Comparison of ENCODE assay signal across 16 cellular contexts in genomic region chr4:36152712-36153111, GRCh38.
DNase-seq lines count a peak whose midpoint lies in the region; ATAC-seq and TF ChIP-seq lines count a peak whose summit lies in the region.
"Had no signal": no experiment of that assay in that cellular context is flagged by ENCODE, and none has a peak within 500 bp of the region (broad histone marks: within the 10 kb centered on the region; RNA-seq: fewer than 3 reads in every experiment).

No MANE protein-coding gene starts in this region.

- ATAC-seq in lung (ENCODE audit: insufficient read depth, low FRiP score) (peak; percentile 62), gastroesophageal sphincter (no peak), HG03196 (IDR thresholded peaks at IDR 0.05; ENCODE audit: unreplicated experiment) (no peak)
- ATAC-seq: CD8-positive, alpha-beta T cell had no signal

- peak in 2 of 3 experiments; percentile 75 to 81 for DNase-seq in NCI-H1417 (lab: John Stamatoyannopoulos, UW)
- DNase-seq in NCI-H1417 treated with DMSO at 0.1 percent for 48 hours (lab: John Stamatoyannopoulos, UW) = no peak
- peak; percentile 48 to 59 for DNase-seq in NCI-H187 (lab: John Stamatoyannopoulos, UW)
- peak; percentile 4 for DNase-seq in NCI-H526 treated with DMSO at 0.1 percent for 48 hours (lab: John Stamatoyannopoulos, UW)
- no peak for DNase-seq in lung (ENCODE audit: low spot score)
- DNase-seq in C1 segment of cervical spinal cord (lab: John Stamatoyannopoulos, UW) = no peak
- DNase-seq: 8988T; CD8-positive, alpha-beta T cell; EL; H9; IMR-90; NCI-H1694; NCI-H82; SW 1271 had no signal

- TF ChIP-seq CTCF in lung (IDR thresholded peaks at IDR 0.05; ENCODE audit: control extremely low read depth, extremely low read depth) (no peak), gastroesophageal sphincter (IDR thresholded peaks at IDR 0.05) (no peak)

- H3K27ac ChIP-seq in lung (ENCODE audit: low read depth in 1 of 2, low read length in 1 of 2) (no peak overlapping the region), gastroesophageal sphincter (no peak overlapping the region)

- no peaks in the 10 kb centered on the region for H3K9me3 ChIP-seq in lung (ENCODE audit: control insufficient read depth in 2 of 2, insufficient read depth in 1 of 2, low read length in 1 of 2)
- no peaks in the 10 kb centered on the region for H3K9me3 ChIP-seq in gastroesophageal sphincter

- no peak overlapping the region for H3K4me3 ChIP-seq in lung
- H3K4me3 ChIP-seq in gastroesophageal sphincter = no peak overlapping the region

- no peaks in the 10 kb centered on the region for H3K27me3 ChIP-seq in lung (ENCODE audit: control insufficient read depth, insufficient read depth)
- H3K27me3 ChIP-seq in gastroesophageal sphincter = no peaks in the 10 kb centered on the region

- no peaks in the 10 kb centered on the region for H3K36me3 ChIP-seq in lung (ENCODE audit: control insufficient read depth in 2 of 2, insufficient read depth in 2 of 2, low read length in 2 of 2)
- H3K36me3 ChIP-seq in gastroesophageal sphincter = no peaks in the 10 kb centered on the region

- H3K4me1 ChIP-seq in lung (ENCODE audit: control insufficient read depth in 2 of 2, insufficient read depth in 2 of 2, low read length in 2 of 2) (no peaks in the 10 kb centered on the region), gastroesophageal sphincter (no peaks in the 10 kb centered on the region)

- no peak for TF ChIP-seq EP300 in gastroesophageal sphincter (IDR thresholded peaks at IDR 0.05)

- WGBS in lung, 2 donors = 53 to 66% methylated on average over 2 of the region's 2 CpGs
- 58 to 80% methylated on average over 1 to 2 of the region's 2 CpGs for WGBS in gastroesophageal sphincter (ENCODE audit: low coverage in 1 of 2), 2 donors

- no peak for TF ChIP-seq POLR2A in gastroesophageal sphincter (IDR thresholded peaks at IDR 0.05)

Comparison
In these comparisons a context has a peak if more than half of its experiments do, and no peak if none do; other contexts are left out.
1. DNase-seq: peak in NCI-H1417 (2 of 3), NCI-H187 (2 of 2) and NCI-H526 treated with DMSO at 0.1 percent for 48 hours (single experiment); none in NCI-H1417 treated with DMSO at 0.1 percent for 48 hours (single experiment), lung (single experiment) and C1 segment of cervical spinal cord (0 of 14).